ENCODE assay signal across 8 cellular contexts in the genomic region with DNA sequence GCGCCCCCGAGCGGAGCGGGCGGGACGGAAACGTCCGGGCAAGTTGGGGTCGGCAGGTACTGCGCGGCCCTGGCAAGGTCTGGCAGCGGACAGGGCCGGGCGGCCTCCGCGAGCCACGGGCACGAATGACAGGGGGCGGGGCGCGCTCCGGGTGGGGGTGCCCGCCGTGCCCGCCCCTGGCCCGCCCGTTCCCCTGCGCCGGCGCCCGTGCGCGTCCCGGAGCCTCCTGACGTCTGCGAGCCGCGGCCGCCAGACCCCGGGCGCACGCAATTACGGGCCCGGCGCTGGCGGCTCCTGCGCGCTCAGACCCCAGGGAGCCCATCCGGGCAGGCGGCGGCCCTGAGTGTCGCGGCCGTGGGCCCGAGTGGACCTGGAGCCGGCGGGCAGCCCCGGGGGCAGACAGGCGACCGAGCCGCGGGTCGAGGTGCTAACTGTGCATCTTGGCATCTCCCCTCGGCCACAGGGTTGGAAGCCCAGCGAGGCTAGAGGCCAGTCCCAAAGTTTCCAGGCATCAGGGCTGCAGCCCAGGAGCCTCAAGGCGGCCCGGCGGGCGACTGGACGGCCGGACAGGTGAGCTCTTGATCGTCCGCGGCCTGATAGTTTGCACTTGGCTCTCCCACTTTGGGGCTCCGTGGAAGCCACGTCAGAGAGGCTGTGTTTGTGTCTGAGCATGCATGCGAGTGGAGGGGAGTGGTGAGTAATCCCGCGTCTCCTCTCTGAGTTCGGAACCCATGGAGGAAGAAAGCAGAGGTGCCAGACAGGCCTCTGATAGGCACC. TPM values are rescaled to one million over a fixed set of nuclear protein-coding genes. Genes with fewer than 3 reads are reported as not detected.
DNase-seq lines count a peak whose midpoint lies in the region; ATAC-seq, FAIRE-seq and TF ChIP-seq lines count a peak whose summit lies in the region.

No MANE protein-coding gene starts in this region.

- H3K27me3 Mint-ChIP-seq in stimulated activated memory B cell treated with anti-CD40 and anti-IgM and Interleukin-4, amounts not matched to agents 10 μg/mL and 1 μg/mL and 100 μg/mL, for 72 hours = no peaks in the 10 kb centered on the region

- peak overlapping the region; percentile 99 for H3K4me3 ChIP-seq in bronchial epithelial cell (ENCODE audit: low read depth, low read length)

- peak; percentile 52 for DNase-seq in activated CD4-positive, alpha-beta T cell treated with anti-CD3 and anti-CD28 coated beads for 48 hours
- no peak for DNase-seq in activated CD4-positive, alpha-beta T cell treated with anti-CD3 and anti-CD28 coated beads, Interleukin-2, amount 50 U/mL, for 4 hours
- DNase-seq in RKO (ENCODE audit: low spot score) = peak; percentile 50
- no peak for DNase-seq in bronchial epithelial cell (ENCODE audit: low read depth)
- no peak for DNase-seq in NCI-H774 (lab: John Stamatoyannopoulos, UW)

- no peak for FAIRE-seq in bronchial epithelial cell (lab: Jason Lieb, UNC)

- H3K27me3 ChIP-seq in bronchial epithelial cell (ENCODE audit: control insufficient read depth, insufficient read depth, low read length) (no peaks in the 10 kb centered on the region), layer of hippocampus (ENCODE audit: control insufficient read depth, insufficient read depth, low read length) (no peaks in the 10 kb centered on the region)

- peak overlapping the region; percentile 77 for H3K4me3 Mint-ChIP-seq in stimulated activated memory B cell treated with anti-CD40 and anti-IgM and Interleukin-4, amounts not matched to agents 10 μg/mL and 1 μg/mL and 100 μg/mL, for 72 hours

- no peak for TF ChIP-seq CTCF in bronchial epithelial cell (IDR thresholded peaks at IDR 0.05; ENCODE audit: insufficient read depth, low read length, severe bottlenecking)

- peaks cover 32% of the 10 kb centered on the region for H3K4me1 Mint-ChIP-seq in stimulated activated memory B cell treated with anti-CD40 and anti-IgM and Interleukin-4, amounts not matched to agents 10 μg/mL and 1 μg/mL and 100 μg/mL, for 72 hours

- no peaks in the 10 kb centered on the region for H3K36me3 Mint-ChIP-seq in stimulated activated memory B cell treated with anti-CD40 and anti-IgM and Interleukin-4, amounts not matched to agents 10 μg/mL and 1 μg/mL and 100 μg/mL, for 72 hours

- H3K9me3 Mint-ChIP-seq in stimulated activated memory B cell treated with anti-CD40 and anti-IgM and Interleukin-4, amounts not matched to agents 10 μg/mL and 1 μg/mL and 100 μg/mL, for 72 hours = no peaks in the 10 kb centered on the region

- peak; percentile 18 for ATAC-seq in HG02759 (IDR thresholded peaks at IDR 0.05; ENCODE audit: unreplicated experiment)
- peak; percentile 51 for ATAC-seq in stimulated activated memory B cell treated with anti-CD40 and anti-IgM and Interleukin-4, amounts not matched to agents 10 μg/mL and 1 μg/mL and 100 μg/mL, for 72 hours

- peak overlapping the region; percentile 95 for H3K27ac Mint-ChIP-seq in stimulated activated memory B cell treated with anti-CD40 and anti-IgM and Interleukin-4, amounts not matched to agents 10 μg/mL and 1 μg/mL and 100 μg/mL, for 72 hours

- H3K36me3 ChIP-seq in bronchial epithelial cell (ENCODE audit: control insufficient read depth, insufficient read depth, low read length) = peaks cover 3% of the 10 kb centered on the region

- peak overlapping the region; percentile 100 for H3K27ac ChIP-seq in layer of hippocampus (ENCODE audit: low read depth, low read length)

RNA-seq across cellular contexts. Expression of a gene that starts 0.9 kb away (rescaled TPM):
- 78.2 and 82.2 TPM in 2 replicates for total RNA-seq in bronchial epithelial cell

RNA-seq across cellular contexts. Expression of a gene that starts 15.7 kb away (rescaled TPM):
- 0.26 and 0.38 TPM in 2 replicates for total RNA-seq in bronchial epithelial cell

RNA-seq across cellular contexts. Expression of a gene that starts 16.3 kb away (rescaled TPM):
- total RNA-seq in bronchial epithelial cell = 0.26 TPM in 2 replicates

RNA-seq across cellular contexts. Expression of a gene that starts 41.6 kb away (rescaled TPM):
- total RNA-seq in bronchial epithelial cell = 54.0 and 56.1 TPM in 2 replicates

RNA-seq across cellular contexts. Expression of a gene that starts 42.6 kb away (rescaled TPM):
- total RNA-seq in bronchial epithelial cell = 5.0 and 7.6 TPM in 2 replicates

Comparison
In these comparisons a context has a peak if more than half of its experiments do, and no peak if none do; other contexts are left out.
1. DNase-seq: peak in activated CD4-positive, alpha-beta T cell treated with anti-CD3 and anti-CD28 coated beads for 48 hours (single experiment) and RKO (single experiment); none in activated CD4-positive, alpha-beta T cell treated with anti-CD3 and anti-CD28 coated beads, Interleukin-2, amount 50 U/mL, for 4 hours (0 of 2), bronchial epithelial cell (single experiment) and NCI-H774 (single experiment).